Comparison of ENCODE assay signal across 8 cellular contexts in genomic region chr19:48415395-48415794, GRCh38. TPM values are rescaled to one million over a fixed set of nuclear protein-coding genes. Genes with fewer than 3 reads are reported as not detected.
A peak's percentile ranks its signal among the peaks of the same experiment; 100 is the strongest.
DNase-seq lines count a peak whose midpoint lies in the region; ATAC-seq, FAIRE-seq and TF ChIP-seq lines count a peak whose summit lies in the region.

No MANE protein-coding gene starts in this region.

- H3K9me3 Mint-ChIP-seq in T-helper 1 cell treated with Interleukin-12 subunit alpha and Interleukin-12 subunit beta and Interleukin-4 antibody, amounts not matched to agents 30 μg/mL and 1 μg/mL, for 36 hours, result no peaks in the 10 kb centered on the region
- H3K9me3 Mint-ChIP-seq in immature natural killer cell, result peaks cover 0 to 1% (median 0%) of the 10 kb centered on the region in 6 donors

- H3K27me3 Mint-ChIP-seq in T-helper 1 cell treated with Interleukin-12 subunit alpha and Interleukin-12 subunit beta and Interleukin-4 antibody, amounts not matched to agents 30 μg/mL and 1 μg/mL, for 36 hours (ENCODE audit: low read depth), result peaks cover 26% of the 10 kb centered on the region
- peaks cover 4 to 14% (median 8%) of the 10 kb centered on the region in 3 donors for H3K27me3 Mint-ChIP-seq in immature natural killer cell (ENCODE audit: low read depth in 3 of 3)

- H3K4me1 ChIP-seq in ascending aorta, result no peaks in the 10 kb centered on the region

- no peak overlapping the region for H3K27ac Mint-ChIP-seq in T-helper 1 cell treated with Interleukin-12 subunit alpha and Interleukin-12 subunit beta and Interleukin-4 antibody, amounts not matched to agents 30 μg/mL and 1 μg/mL, for 36 hours
- no peak overlapping the region for H3K27ac Mint-ChIP-seq in immature natural killer cell

- H3K9me3 ChIP-seq in ascending aorta, result no peaks in the 10 kb centered on the region

- H3K4me3 ChIP-seq in ascending aorta, result peak overlapping the region in 1 of 2 donors; percentile 48

- intact Hi-C loops in ascending aorta (cut with DNase I), result no loop called here

- no peak for FAIRE-seq in D721Med (lab: Jason Lieb, UNC)

- ATAC-seq in HG03280 (IDR thresholded peaks at IDR 0.05; ENCODE audit: unreplicated experiment), result no peak

- no peaks in the 10 kb centered on the region for H3K36me3 ChIP-seq in ascending aorta

- TF ChIP-seq CTCF in ascending aorta (IDR thresholded peaks at IDR 0.05) (no peak), D721Med (IDR thresholded peaks at IDR 0.05; ENCODE audit: insufficient read depth, missing control alignments) (no peak)

- no peaks in the 10 kb centered on the region for H3K36me3 Mint-ChIP-seq in T-helper 1 cell treated with Interleukin-12 subunit alpha and Interleukin-12 subunit beta and Interleukin-4 antibody, amounts not matched to agents 30 μg/mL and 1 μg/mL, for 36 hours (ENCODE audit: low read depth)
- no peaks in the 10 kb centered on the region for H3K36me3 Mint-ChIP-seq in immature natural killer cell

- H3K27me3 ChIP-seq in ascending aorta, result no peaks in the 10 kb centered on the region

- peaks cover 19% of the 10 kb centered on the region for H3K4me1 Mint-ChIP-seq in T-helper 1 cell treated with Interleukin-12 subunit alpha and Interleukin-12 subunit beta and Interleukin-4 antibody, amounts not matched to agents 30 μg/mL and 1 μg/mL, for 36 hours (ENCODE audit: low read depth)
- H3K4me1 Mint-ChIP-seq in immature natural killer cell, result peaks cover 22 to 24% of the 10 kb centered on the region in 2 donors

- peak overlapping the region; percentile 46 for H3K4me3 Mint-ChIP-seq in T-helper 1 cell treated with Interleukin-12 subunit alpha and Interleukin-12 subunit beta and Interleukin-4 antibody, amounts not matched to agents 30 μg/mL and 1 μg/mL, for 36 hours
- H3K4me3 Mint-ChIP-seq in immature natural killer cell, result peak overlapping the region in 4 of 5 donors; percentile 21 to 81 (median 63)

- DNase-seq in SHP77 (lab: John Stamatoyannopoulos, UW) (peak; percentile 42 to 48), SHP77 treated with DMSO at 0.1 percent for 48 hours (lab: John Stamatoyannopoulos, UW) (no peak), ascending aorta (ENCODE audit: low spot score in 2 of 2) (peak; percentile 31 to 75), immature natural killer cell (peak; percentile 58 to 65 (median 62)), D721Med (ENCODE audit: insufficient read length, low spot score) (no peak)
- peak; percentile 74 to 89 for DNase-seq in stimulated activated CD4-positive, alpha-beta T cell treated with anti-CD3 and anti-CD28 coated beads, Interleukin-4, amount 100 ng/mL, for 48 hours (ENCODE audit: low read depth in 2 of 2)

- no peak overlapping the region for H3K27ac ChIP-seq in ascending aorta

RNA-seq across cellular contexts. Expression of gene GRIN2D, which starts 21.9 kb away (rescaled TPM):
- 0.64 TPM for total RNA-seq in ascending aorta
- not detected for polyA plus RNA-seq in immature natural killer cell

RNA-seq across cellular contexts. Expression of gene KDELR1, which starts 24.0 kb away (rescaled TPM):
- 183 TPM for total RNA-seq in ascending aorta
- polyA plus RNA-seq in immature natural killer cell, result 10 to 100 TPM; 14.8 to 30.5 (median 20.2) TPM

RNA-seq across cellular contexts. Expression of gene GRWD1, which starts 30.4 kb away (rescaled TPM):
- total RNA-seq in ascending aorta, result 16.0 TPM
- polyA plus RNA-seq in immature natural killer cell, result 10 to 100 TPM; 32.3 to 42.4 (median 34.6) TPM

RNA-seq across cellular contexts. Expression of gene KCNJ14, which starts 40.0 kb away (rescaled TPM):
- total RNA-seq in ascending aorta, result 6.1 TPM
- polyA plus RNA-seq in immature natural killer cell, result under 1 TPM in 2 of 3 donors, not detected in 1; 0.06 to 0.07 TPM

RNA-seq across cellular contexts. Expression of gene SYNGR4, which starts 51.2 kb away (rescaled TPM):
- not detected for total RNA-seq in ascending aorta
- polyA plus RNA-seq in immature natural killer cell, result not detected

Comparison
In these comparisons a context has a peak if more than half of its experiments do, and no peak if none do; other contexts are left out.
1. DNase-seq: peak in SHP77 (2 of 2), ascending aorta (2 of 2), immature natural killer cell (3 of 3) and stimulated activated CD4-positive, alpha-beta T cell treated with anti-CD3 and anti-CD28 coated beads, Interleukin-4, amount 100 ng/mL, for 48 hours (2 of 2); none in SHP77 treated with DMSO at 0.1 percent for 48 hours (single experiment) and D721Med (single experiment).